27 cellular contexts compared by ENCODE assay signal in genomic region chr4:86926428-86927086, GRCh38. TPM values are rescaled to one million over a fixed set of nuclear protein-coding genes. Genes with fewer than 3 reads are reported as not detected.
DNase-seq lines count a peak whose midpoint lies in the region; ATAC-seq, FAIRE-seq and TF ChIP-seq lines count a peak whose summit lies in the region.
"Had no signal": no experiment of that assay in that cellular context is flagged by ENCODE, and none has a peak within 500 bp of the region (broad histone marks: within the 10 kb centered on the region; RNA-seq: fewer than 3 reads in every experiment).

No MANE protein-coding gene starts in this region.

- H4K8ac ChIP-seq in mesendoderm (ENCODE audit: low read depth, low read length) = no peak overlapping the region

- ATAC-seq in A549 (peak; percentile 14 to 62; a peak in 3 of 6 replicates), body of pancreas (no peak)
- ATAC-seq in naive thymus-derived CD8-positive, alpha-beta T cell = no peak
- no peak for ATAC-seq in natural killer cell treated with Interleukin-12 subunit alpha and Interleukin-12 subunit beta and Interleukin-15 and Interleukin-18, amount 100 ng/mL, for 72 hours
- ATAC-seq: activated CD8-positive, alpha-beta T cell treated with anti-CD3 and anti-CD28 coated beads for 36 hours; GM23338; left lobe of liver; stimulated activated naive CD8-positive, alpha-beta T cell treated with anti-CD3 and anti-CD28 coated beads, Interleukin-15, amount 100 ng/mL, for 72 hours had no signal

- TF ChIP-seq EP300 in A549 (IDR thresholded peaks at IDR 0.05) = peak in 1 of 2 experiments; percentile 51; a peak in 2 of 5 replicates

- peaks cover 9% of the 10 kb centered on the region; the same call in 1 of the 2 replicates for H3K36me3 Mint-ChIP-seq in HFFc6 (ENCODE audit: low read depth)
- peaks cover 0 to 11% (median 9%) of the 10 kb centered on the region in 3 donors for H3K36me3 Mint-ChIP-seq in naive thymus-derived CD8-positive, alpha-beta T cell
- no peaks in the 10 kb centered on the region for H3K36me3 Mint-ChIP-seq in natural killer cell treated with Interleukin-12 subunit alpha and Interleukin-12 subunit beta and Interleukin-15 and Interleukin-18, amount 100 ng/mL, for 72 hours

- TF ChIP-seq POLR2A in A549 (IDR thresholded peaks at IDR 0.05; ENCODE audit: low read length) (no peak), body of pancreas (IDR thresholded peaks at IDR 0.05) (no peak)

- no peaks in the 10 kb centered on the region for H3K79me1 ChIP-seq in mesendoderm (ENCODE audit: low read length)

- H3K27ac ChIP-seq in A549 = peak overlapping the region; percentile 57 to 81
- H3K27ac ChIP-seq in brain microvascular endothelial cell = peak overlapping the region; percentile 77
- no peak overlapping the region for H3K27ac ChIP-seq in mesendoderm (ENCODE audit: low read depth, low read length)
- H3K27ac ChIP-seq in body of pancreas = no peak overlapping the region
- H3K27ac ChIP-seq in small intestine (ENCODE audit: low read depth in 1 of 2, low read length in 1 of 2) = no peak overlapping the region
- H3K27ac ChIP-seq: KMS-11, transverse colon had no signal

- H2BK120ac ChIP-seq in mesendoderm (ENCODE audit: low read depth, low read length) = no peak overlapping the region

- H2BK15ac ChIP-seq in mesendoderm (replicated peaks; ENCODE audit: low read depth) = no peak overlapping the region

- H3K4me3 Mint-ChIP-seq in HFFc6 = peak overlapping the region; percentile 49; the same call in 1 of the 2 replicates
- peak overlapping the region in 1 of 10 donors; percentile 26 for H3K4me3 Mint-ChIP-seq in naive thymus-derived CD8-positive, alpha-beta T cell
- no peak overlapping the region for H3K4me3 Mint-ChIP-seq in natural killer cell treated with Interleukin-12 subunit alpha and Interleukin-12 subunit beta and Interleukin-15 and Interleukin-18, amount 100 ng/mL, for 72 hours
- H3K4me3 Mint-ChIP-seq: activated CD8-positive, alpha-beta T cell treated with anti-CD3 and anti-CD28 coated beads for 36 hours; CD4-positive, CD25-positive, alpha-beta regulatory T cell; GM23338; nephron progenitor cell; stimulated activated naive CD8-positive, alpha-beta T cell treated with anti-CD3 and anti-CD28 coated beads, Interleukin-15, amount 100 ng/mL, for 72 hours had no signal

- H3K4me1 ChIP-seq in A549 = peaks cover 54% of the 10 kb centered on the region
- no peaks in the 10 kb centered on the region for H3K4me1 ChIP-seq in mesendoderm (ENCODE audit: control insufficient read depth, low read depth, low read length)
- H3K4me1 ChIP-seq in body of pancreas = peaks cover 15% of the 10 kb centered on the region
- no peaks in the 10 kb centered on the region for H3K4me1 ChIP-seq in small intestine (ENCODE audit: control insufficient read depth in 2 of 2, insufficient read depth in 1 of 2, low read depth in 1 of 2, low read length in 1 of 2)

- POLR2A ChIA-PET in A549 (lab: Yijun Ruan, JAX) = interaction anchor here (2.0 kb wide), 1 partner anchor 79 kb away, joined by 9 read pairs; no protein-coding TSS in a partner anchor
- POLR2A ChIA-PET in naive thymus-derived CD8-positive, alpha-beta T cell (lab: Charles Lee) = interaction anchor here (0.6 kb wide), 1 partner anchor 90 kb away, joined by 3 read pairs; no protein-coding TSS in a partner anchor

- intact Hi-C loops in body of pancreas (cut with DNase I) = no loop called here

- no peak overlapping the region for H2AK5ac ChIP-seq in mesendoderm (ENCODE audit: low read length)

- H3K9me3 Mint-ChIP-seq in HFFc6 = no peaks in the 10 kb centered on the region
- no peaks in the 10 kb centered on the region for H3K9me3 Mint-ChIP-seq in naive thymus-derived CD8-positive, alpha-beta T cell
- no peaks in the 10 kb centered on the region for H3K9me3 Mint-ChIP-seq in natural killer cell treated with Interleukin-12 subunit alpha and Interleukin-12 subunit beta and Interleukin-15 and Interleukin-18, amount 100 ng/mL, for 72 hours
- H3K9me3 Mint-ChIP-seq: activated CD8-positive, alpha-beta T cell treated with anti-CD3 and anti-CD28 coated beads for 36 hours; GM23338; stimulated activated naive CD8-positive, alpha-beta T cell treated with anti-CD3 and anti-CD28 coated beads, Interleukin-15, amount 100 ng/mL, for 72 hours had no signal

- H3K9me3 ChIP-seq in A549 (no peaks in the 10 kb centered on the region), body of pancreas (no peaks in the 10 kb centered on the region), small intestine (ENCODE audit: control insufficient read depth, low read depth) (no peaks in the 10 kb centered on the region)
- H3K9me3 ChIP-seq: transverse colon had no signal

- no peak for FAIRE-seq in A549 (lab: Jason Lieb, UNC)
- no peak for FAIRE-seq in small intestine (lab: Jason Lieb, UNC)
- FAIRE-seq: GM12891 had no signal

- no peak for TF ChIP-seq CTCF in A549 (IDR thresholded peaks at IDR 0.05)
- TF ChIP-seq CTCF in HFFc6 (IDR thresholded peaks at IDR 0.05) = no peak
- no peak for TF ChIP-seq CTCF in brain microvascular endothelial cell (IDR thresholded peaks at IDR 0.05; ENCODE audit: low read depth, low read length, missing control alignments)
- TF ChIP-seq CTCF in body of pancreas (IDR thresholded peaks at IDR 0.05) = no peak

- H3K27ac Mint-ChIP-seq in HFFc6 = peak overlapping the region; percentile 94
- H3K27ac Mint-ChIP-seq in naive thymus-derived CD8-positive, alpha-beta T cell = no peak overlapping the region
- H3K27ac Mint-ChIP-seq in natural killer cell treated with Interleukin-12 subunit alpha and Interleukin-12 subunit beta and Interleukin-15 and Interleukin-18, amount 100 ng/mL, for 72 hours = no peak overlapping the region
- H3K27ac Mint-ChIP-seq: activated CD8-positive, alpha-beta T cell treated with anti-CD3 and anti-CD28 coated beads for 36 hours; CD4-positive, CD25-positive, alpha-beta regulatory T cell; GM23338; nephron progenitor cell; stimulated activated naive CD8-positive, alpha-beta T cell treated with anti-CD3 and anti-CD28 coated beads, Interleukin-15, amount 100 ng/mL, for 72 hours had no signal

- peak in 1 of 2 experiments; percentile 81 for DNase-seq in A549 (ENCODE audit: low read depth in 1 of 2, low spot score in 1 of 2)
- DNase-seq in HFFc6 = no peak
- no peak for DNase-seq in brain microvascular endothelial cell
- DNase-seq in mesendoderm = peak; percentile 65
- DNase-seq in naive thymus-derived CD8-positive, alpha-beta T cell = no peak
- no peak for DNase-seq in body of pancreas
- no peak for DNase-seq in natural killer cell treated with Interleukin-12 subunit alpha and Interleukin-12 subunit beta and Interleukin-15 and Interleukin-18, amount 100 ng/mL, for 72 hours (ENCODE audit: low spot score)
- no peak for DNase-seq in small intestine
- DNase-seq: activated CD8-positive, alpha-beta T cell treated with anti-CD3 and anti-CD28 coated beads for 36 hours; activated naive CD4-positive, alpha-beta T cell; activated T-cell treated with anti-CD3 and anti-CD28 coated beads, Interleukin-2, amount 50 U/mL, for 1 hour; CD4-positive, CD25-positive, alpha-beta regulatory T cell; central memory CD4-positive, alpha-beta T cell; effector CD4-positive, alpha-beta T cell; midbrain; NCI-H510A treated with DMSO at 0.1 percent for 48 hours; nephron progenitor cell; RPMI8226; stimulated activated CD4-positive, alpha-beta T cell treated with anti-CD3 and anti-CD28 coated beads, Interleukin-4, amount 100 ng/mL, for 24 hours; stimulated activated naive CD8-positive, alpha-beta T cell treated with anti-CD3 and anti-CD28 coated beads, Interleukin-15, amount 100 ng/mL, for 72 hours; T-helper 9 cell; transverse colon had no signal

- no peak overlapping the region for H3K18ac ChIP-seq in mesendoderm (ENCODE audit: low read length)

- WGBS in A549 (ENCODE audit: missing lambda C conversion rate) = 35% methylated on average over 6 of the region's 6 CpGs
- WGBS in mesendoderm (ENCODE audit: extremely low coverage, insufficient coverage, low lambda C conversion rate) = no CpG with 5 or more reads among the region's 6 CpGs
- WGBS in body of pancreas, 2 donors = 86 to 90% methylated on average over 6 of the region's 6 CpGs
- WGBS in small intestine, 3 donors = 77 to 85% (median 83%) methylated on average over 6 of the region's 6 CpGs

- H3K9ac ChIP-seq in mesendoderm (ENCODE audit: low read length) = no peak overlapping the region
- H3K9ac ChIP-seq: KMS-11 had no signal

- no peak overlapping the region for H2BK5ac ChIP-seq in mesendoderm (ENCODE audit: low read length)

- H3K4me1 Mint-ChIP-seq in HFFc6 (ENCODE audit: low read depth) = peaks cover 70% of the 10 kb centered on the region
- peaks cover 0 to 17% (median 3%) of the 10 kb centered on the region in 4 donors for H3K4me1 Mint-ChIP-seq in naive thymus-derived CD8-positive, alpha-beta T cell
- H3K4me1 Mint-ChIP-seq in natural killer cell treated with Interleukin-12 subunit alpha and Interleukin-12 subunit beta and Interleukin-15 and Interleukin-18, amount 100 ng/mL, for 72 hours (ENCODE audit: low read depth in 2 of 2) = peaks cover 8 to 11% of the 10 kb centered on the region in 2 donors

- TF ChIP-seq RAD21 in A549 (conservative IDR thresholded peaks at IDR 0.05 in 1 of 2, IDR thresholded peaks at IDR 0.05 in 1 of 2) = no peak

- H3K23ac ChIP-seq in mesendoderm (ENCODE audit: low read length) = no peak overlapping the region

- H3K36me3 ChIP-seq in brain microvascular endothelial cell (replicated peaks) (no peaks in the 10 kb centered on the region), mesendoderm (ENCODE audit: control insufficient read depth, insufficient read depth, low read length) (no peaks in the 10 kb centered on the region), body of pancreas (replicated peaks in 1 of 2; ENCODE audit: insufficient read depth in 1 of 2, low read depth in 2 of 2) (no peaks in the 10 kb centered on the region), small intestine (ENCODE audit: control insufficient read depth in 2 of 2, insufficient read depth in 2 of 2, low read length in 2 of 2) (peaks cover 0 to 7% of the 10 kb centered on the region in 2 donors)
- H3K36me3 ChIP-seq: transverse colon had no signal

- H4K5ac ChIP-seq in mesendoderm (ENCODE audit: low read length) = no peak overlapping the region

- CTCF ChIA-PET in A549 (lab: Yijun Ruan, JAX) = interaction anchor here (0.8 to 1.2 kb wide), 2 partner anchors 23 to 167 kb away, joined by 3 read pairs; no protein-coding TSS in a partner anchor

- H3K4me2 ChIP-seq in A549 (peak overlapping the region; percentile 63), mesendoderm (ENCODE audit: low read length) (no peak overlapping the region)
- H3K4me2 ChIP-seq: GM23338, KMS-11 had no signal

- H3K4me3 ChIP-seq in A549 = no peak overlapping the region
- no peak overlapping the region for H3K4me3 ChIP-seq in brain microvascular endothelial cell (ENCODE audit: low read depth, low read length)
- H3K4me3 ChIP-seq in mesendoderm (ENCODE audit: low read length) = no peak overlapping the region
- no peak overlapping the region for H3K4me3 ChIP-seq in body of pancreas
- H3K4me3 ChIP-seq in small intestine (ENCODE audit: low read depth in 1 of 2, low read length in 2 of 2) = no peak overlapping the region
- H3K4me3 ChIP-seq: GM23338, transverse colon had no signal

- in situ Hi-C loops in brain microvascular endothelial cell (cut with HindIII; ENCODE audit: low pct_ligation_motif_present, low sequenced_read_pairs) = loop anchor here (25.0 kb wide), 1 partner anchor 186 kb away; no protein-coding TSS in a partner anchor

- peaks cover 3% of the 10 kb centered on the region for H3K27me3 Mint-ChIP-seq in HFFc6 (ENCODE audit: insufficient read depth)
- H3K27me3 Mint-ChIP-seq in naive thymus-derived CD8-positive, alpha-beta T cell = no peaks in the 10 kb centered on the region
- H3K27me3 Mint-ChIP-seq in natural killer cell treated with Interleukin-12 subunit alpha and Interleukin-12 subunit beta and Interleukin-15 and Interleukin-18, amount 100 ng/mL, for 72 hours = no peaks in the 10 kb centered on the region
- H3K27me3 Mint-ChIP-seq: activated CD8-positive, alpha-beta T cell treated with anti-CD3 and anti-CD28 coated beads for 36 hours; stimulated activated naive CD8-positive, alpha-beta T cell treated with anti-CD3 and anti-CD28 coated beads, Interleukin-15, amount 100 ng/mL, for 72 hours had no signal

- no peak overlapping the region for H3K4ac ChIP-seq in mesendoderm (ENCODE audit: low read depth, low read length)

- H3K27me3 ChIP-seq in brain microvascular endothelial cell (replicated peaks) (no peaks in the 10 kb centered on the region), mesendoderm (ENCODE audit: insufficient read depth, low read length, poor library complexity) (no peaks in the 10 kb centered on the region), body of pancreas (no peaks in the 10 kb centered on the region), small intestine (ENCODE audit: control insufficient read depth in 2 of 2, insufficient read depth in 2 of 2, low read length in 2 of 2) (no peaks in the 10 kb centered on the region)
- H3K27me3 ChIP-seq: transverse colon had no signal

- no peaks in the 10 kb centered on the region for H3K79me2 ChIP-seq in mesendoderm (ENCODE audit: control insufficient read depth, insufficient read depth, low read length)

- H3K56ac ChIP-seq in mesendoderm (ENCODE audit: low read length) = no peak overlapping the region

RNA-seq across cellular contexts. Expression of gene AFF1, which starts 8.3 kb away (rescaled TPM):
- polyA plus RNA-seq in A549 (2011; rRNA removed) (15.4 and 29.8 TPM in 2 replicates), A549 (2017; fragmentation: RNase III; extraction: RNeasy Plus Mini Kit Qiagen cat#74134 plus additional on column Dnase treatment) (11.3 to 13.7 TPM (median 12.2 TPM) in 3 replicates), small intestine (10 to 100 TPM in 1 of 3 donors, 1 to 10 TPM in 2; 5.4 to 11.4 (median 9.4) TPM)
- polyA plus RNA-seq in A549 (2012; cell fraction: cytosol; rRNA removed) = 4.5 and 5.5 TPM in 2 replicates
- 3.8 and 7.8 TPM in 2 replicates for polyA plus RNA-seq in A549 (2012; cell fraction: nucleus; rRNA removed)
- polyA minus RNA-seq in A549 (2011; rRNA and poly(A)+ RNA removed) = 55.6 and 59.6 TPM in 2 replicates
- 10 to 100 TPM; 28.3 to 43.6 (median 32.8) TPM for total RNA-seq in HFFc6 (2021; fragmentation: NEBNext Ultra II Directional; extraction: Animal tissue kit (Norgen Biotek cat#: 25700))
- polyA plus RNA-seq in mesendoderm (2013, experiment 1 of 2) = 39.7 TPM
- 39.1 TPM for polyA plus RNA-seq in mesendoderm (2013, experiment 2 of 2)
- 10 to 100 TPM; 50.8 to 55.8 TPM for total RNA-seq in naive thymus-derived CD8-positive, alpha-beta T cell
- 10 to 100 TPM in 2 of 3 donors, 1 to 10 TPM in 1; 9.0 to 13.7 (median 12.9) TPM for polyA plus RNA-seq in naive thymus-derived CD8-positive, alpha-beta T cell
- 10 to 100 TPM; 42.8 to 57.0 TPM for total RNA-seq in body of pancreas
- 10 to 100 TPM; 43.2 to 56.2 TPM for total RNA-seq in natural killer cell treated with Interleukin-12 subunit alpha and Interleukin-12 subunit beta and Interleukin-15 and Interleukin-18, amount 100 ng/mL, for 72 hours

RNA-seq across cellular contexts. Expression of gene C4orf36, which starts 34.3 kb away (rescaled TPM):
- polyA plus RNA-seq in A549 (2011; rRNA removed) (1.5 and 1.9 TPM in 2 replicates), A549 (2017; fragmentation: RNase III; extraction: RNeasy Plus Mini Kit Qiagen cat#74134 plus additional on column Dnase treatment) (1.5 to 2.9 TPM (median 2.5 TPM) in 3 replicates), small intestine (under 1 TPM in 2 of 3 donors, not detected in 1; 0.46 to 0.54 TPM)
- 0.98 and 1.4 TPM in 2 replicates for polyA plus RNA-seq in A549 (2012; cell fraction: cytosol; rRNA removed)
- 0.29 and 0.39 TPM in 2 replicates for polyA plus RNA-seq in A549 (2012; cell fraction: nucleus; rRNA removed)
- polyA minus RNA-seq in A549 (2011; rRNA and poly(A)+ RNA removed) = 0.74 TPM in 1 of 2 replicates, not detected in the other
- total RNA-seq in HFFc6 (2021; fragmentation: NEBNext Ultra II Directional; extraction: Animal tissue kit (Norgen Biotek cat#: 25700)) = 1 to 10 TPM in 5 of 6 experiments, under 1 TPM in 1; 0.66 to 2.5 (median 1.5) TPM
- polyA plus RNA-seq in mesendoderm (2013, experiment 1 of 2) = 2.2 TPM
- polyA plus RNA-seq in mesendoderm (2013, experiment 2 of 2) = 1.5 TPM
- total RNA-seq in naive thymus-derived CD8-positive, alpha-beta T cell = not detected
- not detected for polyA plus RNA-seq in naive thymus-derived CD8-positive, alpha-beta T cell
- 1 to 10 TPM; 1.3 to 3.6 TPM for total RNA-seq in body of pancreas
- total RNA-seq in natural killer cell treated with Interleukin-12 subunit alpha and Interleukin-12 subunit beta and Interleukin-15 and Interleukin-18, amount 100 ng/mL, for 72 hours = not detected
- total RNA-seq: activated CD8-positive, alpha-beta T cell treated with anti-CD3 and anti-CD28 coated beads for 36 hours; CD4-positive, CD25-positive, alpha-beta regulatory T cell; glomerular endothelial cell; left lobe of liver had no signal
- polyA plus RNA-seq: CD4-positive, CD25-positive, alpha-beta regulatory T cell had no signal

Comparison
In these comparisons a context has a peak if more than half of its experiments do, and no peak if none do; other contexts are left out.
1. ATAC-seq: peak in A549 (2 of 2); none in naive thymus-derived CD8-positive, alpha-beta T cell (0 of 2), body of pancreas (single experiment) and natural killer cell treated with Interleukin-12 subunit alpha and Interleukin-12 subunit beta and Interleukin-15 and Interleukin-18, amount 100 ng/mL, for 72 hours (0 of 2).
2. H3K27ac ChIP-seq: peak in A549 (2 of 2) and brain microvascular endothelial cell (single experiment); none in mesendoderm (single experiment), body of pancreas (0 of 4) and small intestine (0 of 2).